Comparison of ENCODE assay signal across 8 cellular contexts in the genomic region with DNA sequence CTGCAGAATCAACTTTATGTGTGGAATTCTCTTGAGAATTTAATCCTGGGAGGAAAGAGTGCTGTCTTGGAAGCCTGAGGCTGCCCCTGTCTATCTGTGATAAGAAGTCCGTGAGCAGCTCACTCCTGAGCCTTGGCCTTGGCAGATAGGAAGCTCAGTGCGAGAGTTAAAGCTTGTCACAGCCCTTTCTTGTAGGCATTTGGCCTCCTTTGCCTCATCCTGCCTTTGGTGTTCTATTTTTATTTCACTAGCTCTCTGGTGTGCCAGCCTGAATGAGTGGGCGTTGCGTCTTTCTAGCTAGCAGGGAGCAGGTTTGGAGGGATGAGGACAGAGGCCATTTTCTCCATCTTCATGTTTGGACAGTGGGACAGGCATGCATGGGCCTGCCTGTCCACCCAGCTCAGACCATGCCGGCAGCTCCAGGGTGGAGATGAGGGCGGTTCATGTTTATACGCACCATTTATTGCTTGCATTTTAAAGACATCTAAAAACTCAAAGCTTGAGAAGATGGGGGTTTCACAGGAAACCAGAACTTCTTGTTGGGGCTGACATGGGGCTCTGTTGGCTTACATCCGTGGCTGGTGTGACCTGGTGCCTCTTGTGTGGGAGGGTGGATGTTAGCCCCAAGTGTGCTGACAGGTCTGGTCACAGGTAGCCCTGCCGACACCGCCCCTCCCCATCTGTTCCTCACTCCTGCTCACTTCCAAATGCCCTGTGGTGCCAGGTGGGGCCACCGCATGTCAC. TPM values are rescaled to one million over a fixed set of nuclear protein-coding genes. Genes with fewer than 3 reads are reported as not detected.
A peak's percentile ranks its signal among the peaks of the same experiment; 100 is the strongest.
DNase-seq lines count a peak whose midpoint lies in the region; ATAC-seq, FAIRE-seq and TF ChIP-seq lines count a peak whose summit lies in the region.

No MANE protein-coding gene starts in this region.

- peak overlapping the region; percentile 74 for H2AFZ ChIP-seq in mammary epithelial cell (ENCODE audit: low read depth, low read length)

- no peaks in the 10 kb centered on the region for H3K9me3 ChIP-seq in mammary epithelial cell (replicated peaks; ENCODE audit: insufficient read depth, low read length)
- no peaks in the 10 kb centered on the region for H3K9me3 ChIP-seq in muscle layer of colon (ENCODE audit: low read length)
- H3K9me3 ChIP-seq in transverse colon: no peaks in the 10 kb centered on the region

- WGBS in mammary epithelial cell (ENCODE audit: low coverage, missing lambda C conversion rate): 3% methylated on average over 11 of the region's 11 CpGs
- WGBS in transverse colon (ENCODE audit: low coverage in 1 of 2), 2 donors: 28 to 45% methylated on average over 5 to 11 of the region's 11 CpGs

- intact Hi-C loops in mammary epithelial cell (cut with micrococcal nuclease): no loop called here
- intact Hi-C loops in transverse colon (cut with DNase I; ENCODE audit: low total_unique reads): no loop called here

- ATAC-seq in GM19463 (IDR thresholded peaks at IDR 0.05; ENCODE audit: unreplicated experiment): no peak

- peak overlapping the region; percentile 58 for H3K4me2 ChIP-seq in mammary epithelial cell (ENCODE audit: insufficient read depth, low read depth, low read length)

- CTCF ChIA-PET in mammary epithelial cell (lab: Charles Lee; ENCODE audit: low non-redundant PET): no interaction called here

- H3K4me1 ChIP-seq in mammary epithelial cell (ENCODE audit: insufficient read depth, low read length): peaks cover 74% of the 10 kb centered on the region
- peaks cover 67% of the 10 kb centered on the region for H3K4me1 ChIP-seq in muscle layer of colon (ENCODE audit: insufficient read depth, low read length)
- peaks cover 55 to 77% (median 62%) of the 10 kb centered on the region in 4 donors for H3K4me1 ChIP-seq in transverse colon

- peaks cover 13% of the 10 kb centered on the region for H3K79me2 ChIP-seq in mammary epithelial cell (ENCODE audit: insufficient read depth, low read length)

- no TSS peak for BruUV-seq in mammary epithelial cell (replicated peaks; lab: Mats Ljungman, UMichigan)

- no peaks in the 10 kb centered on the region for H4K20me1 ChIP-seq in mammary epithelial cell (ENCODE audit: insufficient read depth, low read length)

- in situ Hi-C loops in mammary epithelial cell (cut with MboI; ENCODE audit: low sequenced_read_pairs in 2 of 2) (no loop called here), transverse colon (cut with MboI; ENCODE audit: low pct_ligation_motif_present in 1 of 4, low pct_unique_long_range_greater_than_20kb in 1 of 4, low sequenced_read_pairs in 3 of 4) (no loop called here)

- dilution Hi-C loops in mammary epithelial cell (cut with HindIII; ENCODE audit: low sequenced_read_pairs): loop anchor here (5.0 kb wide), 1 partner anchor 53 kb away; a partner anchor contains a TSS

- no peak overlapping the region for H3K4me3 ChIP-seq in mammary epithelial cell (replicated peaks in 1 of 3; ENCODE audit: insufficient read depth in 1 of 3, low read depth in 2 of 3, low read length in 3 of 3)
- H3K4me3 ChIP-seq in muscle layer of colon (ENCODE audit: low read depth in 1 of 2, low read length in 2 of 2): no peak overlapping the region
- H3K4me3 ChIP-seq in transverse colon: no peak overlapping the region

- TF ChIP-seq POLR2A in transverse colon (IDR thresholded peaks at IDR 0.05): no peak

- TF ChIP-seq CTCF in mammary epithelial cell (conservative IDR thresholded peaks at IDR 0.05 in 1 of 2, IDR thresholded peaks at IDR 0.05 in 1 of 2; ENCODE audit: extremely low read depth in 1 of 2, insufficient read depth in 1 of 2, low read depth in 1 of 2, low read length in 2 of 2) (no peak), transverse colon (IDR thresholded peaks at IDR 0.05) (no peak)

- H3K36me3 ChIP-seq in mammary epithelial cell (ENCODE audit: insufficient read depth, low read length) (no peaks in the 10 kb centered on the region), muscle layer of colon (ENCODE audit: insufficient read depth, low read length) (no peaks in the 10 kb centered on the region), transverse colon (no peaks in the 10 kb centered on the region)

- DNase-seq in GM18507 (ENCODE audit: extremely low spot score, insufficient read length, low read depth) (no peak), T-helper 22 cell (ENCODE audit: low read depth) (peak; percentile 51), mammary epithelial cell (peak; percentile 92), transverse colon (peak; percentile 40), RKO (ENCODE audit: low spot score) (no peak), NCI-H82 (lab: John Stamatoyannopoulos, UW) (no peak)

- H3K27me3 ChIP-seq in mammary epithelial cell (ENCODE audit: insufficient read depth, low read length) (no peaks in the 10 kb centered on the region), muscle layer of colon (ENCODE audit: control insufficient read depth in 1 of 2, insufficient read depth in 2 of 2, low read length in 2 of 2) (no peaks in the 10 kb centered on the region), transverse colon (no peaks in the 10 kb centered on the region)

- TF ChIP-seq EP300 in transverse colon (IDR thresholded peaks at IDR 0.05; ENCODE audit: low read depth): no peak

- peak overlapping the region; percentile 99 for H3K27ac ChIP-seq in mammary epithelial cell (ENCODE audit: insufficient read depth, low read depth, low read length)
- H3K27ac ChIP-seq in muscle layer of colon (ENCODE audit: low read depth, low read length): peak overlapping the region; percentile 66
- H3K27ac ChIP-seq in transverse colon: peak overlapping the region; percentile 80 to 89 (median 85)

- H3K9ac ChIP-seq in mammary epithelial cell (ENCODE audit: insufficient read depth, low read length): peak overlapping the region; percentile 55
- no peak overlapping the region for H3K9ac ChIP-seq in muscle layer of colon (ENCODE audit: low read length)

- FAIRE-seq in GM18507 (lab: Jason Lieb, UNC): peak; percentile 45

RNA-seq across cellular contexts. Expression of a gene that starts 29.8 kb away (rescaled TPM):
- total RNA-seq in mammary epithelial cell (10 to 100 TPM in 1 of 2 donors, 1 to 10 TPM in 1; 2.5 to 16.9 TPM), transverse colon (1 to 10 TPM in 3 of 4 donors, under 1 TPM in 1; 0.20 to 4.9 (median 3.4) TPM)
- 7.9 TPM for polyA plus RNA-seq in mammary epithelial cell
- polyA minus RNA-seq in mammary epithelial cell: 6.2 TPM

RNA-seq across cellular contexts. Expression of a gene that starts 52.9 kb away (rescaled TPM):
- total RNA-seq in mammary epithelial cell: 10 to 100 TPM; 34.3 to 37.5 TPM
- polyA plus RNA-seq in mammary epithelial cell: 9.8 TPM
- polyA minus RNA-seq in mammary epithelial cell: 38.7 TPM
- total RNA-seq in transverse colon: 10 to 100 TPM; 23.9 to 48.4 (median 34.6) TPM

RNA-seq across cellular contexts. Expression of a gene that starts 53.8 kb away (rescaled TPM):
- total RNA-seq in mammary epithelial cell (10 to 100 TPM; 16.7 to 28.7 TPM), transverse colon (10 to 100 TPM; 22.7 to 59.7 (median 28.2) TPM)
- 18.8 TPM for polyA plus RNA-seq in mammary epithelial cell
- polyA minus RNA-seq in mammary epithelial cell: 51.1 TPM

Comparison
In these comparisons a context has a peak if more than half of its experiments do, and no peak if none do; other contexts are left out.
1. DNase-seq: peak in T-helper 22 cell (single experiment), mammary epithelial cell (single experiment) and transverse colon (single experiment); none in GM18507 (single experiment), RKO (single experiment) and NCI-H82 (single experiment).
2. Peak in every context shown above with its lines, with median percentiles within 50 percentile points of each other: H3K27ac ChIP-seq.